In the genomic region with DNA sequence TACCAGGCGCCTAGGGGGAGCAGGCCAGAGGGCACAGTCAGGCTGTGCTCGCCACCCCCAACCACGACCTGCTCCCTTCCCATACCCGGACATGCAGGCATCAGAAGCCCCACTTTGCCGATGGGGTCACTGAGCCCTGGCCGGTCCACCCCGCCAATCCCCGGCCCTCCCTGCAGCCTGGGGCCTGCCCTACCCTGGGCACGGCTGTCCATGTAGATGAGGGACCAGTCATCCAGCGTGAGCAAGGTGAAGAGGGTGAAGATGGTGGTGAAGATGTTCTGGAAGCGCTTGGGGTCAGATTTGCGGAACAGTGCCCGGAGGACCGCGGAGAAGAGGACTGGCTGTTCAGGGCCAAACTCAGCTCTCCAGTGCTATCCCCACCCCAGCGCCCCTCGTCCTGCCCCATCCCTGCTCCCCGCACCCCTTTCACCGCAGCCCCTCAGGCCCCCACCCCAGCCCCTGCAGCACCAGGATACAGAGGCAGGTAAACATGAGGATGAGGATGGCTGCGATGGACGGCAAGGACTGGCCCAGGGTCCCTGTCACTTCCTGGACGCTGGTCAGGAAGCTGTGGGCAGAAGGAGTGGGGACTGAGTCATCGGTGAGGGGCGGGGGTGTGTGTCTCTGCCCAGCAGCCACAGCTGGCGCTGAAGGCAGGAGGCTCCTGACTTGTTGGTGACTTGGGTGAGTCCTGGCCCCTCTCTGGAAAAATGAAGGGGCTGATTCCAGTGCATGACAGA, we compare ENCODE assay signal across 9 cellular contexts. TPM values are rescaled to one million over a fixed set of nuclear protein-coding genes. Genes with fewer than 3 reads are reported as not detected.
DNase-seq lines count a peak whose midpoint lies in the region; ATAC-seq and TF ChIP-seq lines count a peak whose summit lies in the region.
"Had no signal": no experiment of that assay in that cellular context is flagged by ENCODE, and none has a peak within 500 bp of the region (broad histone marks: within the 10 kb centered on the region; RNA-seq: fewer than 3 reads in every experiment).

No MANE protein-coding gene starts in this region.

- H3F3A ChIP-seq in SK-N-SH (replicated peaks; ENCODE audit: insufficient read depth) = peaks cover 12% of the 10 kb centered on the region

- ATAC-seq in activated CD4-positive, alpha-beta T cell treated with anti-CD3 and anti-CD28 coated beads for 36 hours = peak; percentile 43
- ATAC-seq in GM21737 (IDR thresholded peaks at IDR 0.05; ENCODE audit: unreplicated experiment) (no peak), GM18868 (IDR thresholded peaks at IDR 0.05; ENCODE audit: unreplicated experiment) (no peak)

- no peaks in the 10 kb centered on the region for H3K36me3 ChIP-seq in SK-N-SH (replicated peaks in 1 of 2; ENCODE audit: control insufficient read depth in 1 of 2, insufficient read depth in 2 of 2, low read length in 1 of 2)
- H3K36me3 ChIP-seq in fibroblast of lung (ENCODE audit: control insufficient read depth, insufficient read depth, low read length) = no peaks in the 10 kb centered on the region
- H3K36me3 ChIP-seq in stomach = no peaks in the 10 kb centered on the region
- H3K36me3 ChIP-seq: right lobe of liver had no signal

- H3K27ac ChIP-seq in SK-N-SH (ENCODE audit: low read depth in 2 of 2, low read length in 1 of 2) (peak overlapping the region in 1 of 2 experiments; percentile 63; a peak in 2 of 4 replicates), fibroblast of lung (ENCODE audit: insufficient read depth, low read length) (no peak overlapping the region), stomach (peak overlapping the region in 1 of 5 donors; percentile 15)
- H3K27ac ChIP-seq: right lobe of liver had no signal

- TF ChIP-seq EP300 in SK-N-SH (IDR thresholded peaks at IDR 0.05; ENCODE audit: borderline replicate concordance in 1 of 2, low read depth in 1 of 2, low read length in 1 of 2) (no peak; a peak in 1 of 4 replicates), stomach (IDR thresholded peaks at IDR 0.05) (no peak)

- peaks cover 7% of the 10 kb centered on the region for H3K27me3 Mint-ChIP-seq in activated CD4-positive, alpha-beta T cell treated with anti-CD3 and anti-CD28 coated beads for 36 hours
- peaks cover 7% of the 10 kb centered on the region for H3K27me3 Mint-ChIP-seq in activated CD4-positive, alpha-beta T cell treated with anti-CD3 and anti-CD28 coated beads, Interleukin-2, amount 10 ng/mL, durations not matched to agents 7 days and 5 days

- TF ChIP-seq CTCF in SK-N-SH (IDR thresholded peaks at IDR 0.05) (no peak), fibroblast of lung (conservative IDR thresholded peaks at IDR 0.05 in 1 of 2, IDR thresholded peaks at IDR 0.05 in 1 of 2; ENCODE audit: low read depth in 1 of 2, low read length in 2 of 2) (no peak), stomach (IDR thresholded peaks at IDR 0.05) (no peak)

- no peak for TF ChIP-seq RAD21 in SK-N-SH (IDR thresholded peaks at IDR 0.05; ENCODE audit: low read length)

- no peaks in the 10 kb centered on the region for H3K9me2 ChIP-seq in SK-N-SH

- no peak overlapping the region for H3K4me3 Mint-ChIP-seq in activated CD4-positive, alpha-beta T cell treated with anti-CD3 and anti-CD28 coated beads for 36 hours
- H3K4me3 Mint-ChIP-seq in activated CD4-positive, alpha-beta T cell treated with anti-CD3 and anti-CD28 coated beads, Interleukin-2, amount 10 ng/mL, durations not matched to agents 7 days and 5 days = no peak overlapping the region

- TF ChIP-seq POLR2A in stomach (IDR thresholded peaks at IDR 0.05) = no peak

- H2AFZ ChIP-seq in SK-N-SH (ENCODE audit: low read depth) (no peak overlapping the region), fibroblast of lung (ENCODE audit: low read length) (no peak overlapping the region)

- peak overlapping the region; percentile 25; the same call in 1 of the 2 replicates for H3K9ac ChIP-seq in SK-N-SH
- no peak overlapping the region for H3K9ac ChIP-seq in fibroblast of lung (ENCODE audit: insufficient read depth, low read length)

- no peaks in the 10 kb centered on the region for H4K20me1 ChIP-seq in SK-N-SH (ENCODE audit: insufficient read depth)
- H4K20me1 ChIP-seq in fibroblast of lung (ENCODE audit: control insufficient read depth, extremely low read depth, insufficient read depth, low read length) = no peaks in the 10 kb centered on the region

- H3K4me2 ChIP-seq in SK-N-SH (peak overlapping the region; percentile 67), fibroblast of lung (ENCODE audit: extremely low read depth, insufficient read depth, low read length) (peak overlapping the region; percentile 44)

- H3K27me3 ChIP-seq in SK-N-SH (ENCODE audit: insufficient read depth) = no peaks in the 10 kb centered on the region
- H3K27me3 ChIP-seq in fibroblast of lung (ENCODE audit: control insufficient read depth, insufficient read depth, low read length) = no peaks in the 10 kb centered on the region
- peaks cover 0 to 10% (median 0%) of the 10 kb centered on the region in 3 donors for H3K27me3 ChIP-seq in stomach
- H3K27me3 ChIP-seq: right lobe of liver had no signal

- H3K9me3 ChIP-seq in SK-N-SH = no peaks in the 10 kb centered on the region
- no peaks in the 10 kb centered on the region for H3K9me3 ChIP-seq in fibroblast of lung (ENCODE audit: control insufficient read depth, insufficient read depth, low read depth, low read length)
- no peaks in the 10 kb centered on the region for H3K9me3 ChIP-seq in stomach
- H3K9me3 ChIP-seq: right lobe of liver had no signal

- no peaks in the 10 kb centered on the region for H3K9me3 Mint-ChIP-seq in activated CD4-positive, alpha-beta T cell treated with anti-CD3 and anti-CD28 coated beads for 36 hours (ENCODE audit: low read depth)
- H3K9me3 Mint-ChIP-seq in activated CD4-positive, alpha-beta T cell treated with anti-CD3 and anti-CD28 coated beads, Interleukin-2, amount 10 ng/mL, durations not matched to agents 7 days and 5 days = no peaks in the 10 kb centered on the region

- POLR2A ChIA-PET in activated CD4-positive, alpha-beta T cell treated with anti-CD3 and anti-CD28 coated beads for 36 hours (lab: Charles Lee) = no interaction called here
- POLR2A ChIA-PET in activated CD4-positive, alpha-beta T cell treated with anti-CD3 and anti-CD28 coated beads, Interleukin-2, amount 10 ng/mL, durations not matched to agents 7 days and 5 days (lab: Charles Lee) = no interaction called here
- POLR2A ChIA-PET in SK-N-SH (lab: Yijun Ruan, JAX) = no interaction called here

- H3K4me3 ChIP-seq in SK-N-SH (ENCODE audit: low read depth in 2 of 2, low read length in 1 of 2) (no peak overlapping the region), fibroblast of lung (replicated peaks in 1 of 4; ENCODE audit: control extremely low read depth in 1 of 4, insufficient read depth in 1 of 4, low read depth in 3 of 4, low read length in 4 of 4) (no peak overlapping the region), stomach (no peak overlapping the region)
- H3K4me3 ChIP-seq: right lobe of liver had no signal

- CTCF ChIA-PET in activated CD4-positive, alpha-beta T cell treated with anti-CD3 and anti-CD28 coated beads for 36 hours (lab: Charles Lee) = interaction anchor here (0.6 kb wide), 1 partner anchor 222 kb away, joined by 4 read pairs; no protein-coding TSS in a partner anchor
- CTCF ChIA-PET in activated CD4-positive, alpha-beta T cell treated with anti-CD3 and anti-CD28 coated beads, Interleukin-2, amount 10 ng/mL, durations not matched to agents 7 days and 5 days (lab: Charles Lee) = interaction anchor here (1.4 to 4.9 kb wide), 4 partner anchors 14 to 31 kb away, joined by 3 to 28 read pairs (median 3); a partner anchor contains a TSS
- CTCF ChIA-PET in SK-N-SH (lab: Yijun Ruan, JAX) = interaction anchor here (0.5 to 1.8 kb wide), 5 partner anchors 17 to 262 kb away, joined by 3 to 8 read pairs (median 4); a partner anchor contains a TSS

- H3K79me2 ChIP-seq in SK-N-SH (ENCODE audit: insufficient read depth) (peaks cover 38% of the 10 kb centered on the region; the same call in 1 of the 2 replicates), fibroblast of lung (ENCODE audit: control insufficient read depth, insufficient read depth, low read length) (no peaks in the 10 kb centered on the region)

- DNase-seq in activated CD4-positive, alpha-beta T cell treated with anti-CD3 and anti-CD28 coated beads for 36 hours = peak; percentile 43
- DNase-seq in activated CD4-positive, alpha-beta T cell treated with anti-CD3 and anti-CD28 coated beads, Interleukin-2, amount 10 ng/mL, durations not matched to agents 7 days and 5 days = no peak
- no peak for DNase-seq in SK-N-SH
- DNase-seq in fibroblast of lung (ENCODE audit: low read depth in 2 of 2) = peak; percentile 61 to 78
- DNase-seq in stomach = peak; percentile 41
- no peak for DNase-seq in mesenteric fat pad (ENCODE audit: low spot score)

- WGBS in SK-N-SH (ENCODE audit: low lambda C conversion rate) = 69% methylated on average over 23 of the region's 25 CpGs
- WGBS in stomach, 5 donors = 75 to 83% (median 80%) methylated on average over 17 to 25 of the region's 25 CpGs

- peaks cover 13% of the 10 kb centered on the region for H3K4me1 Mint-ChIP-seq in activated CD4-positive, alpha-beta T cell treated with anti-CD3 and anti-CD28 coated beads for 36 hours
- H3K4me1 Mint-ChIP-seq in activated CD4-positive, alpha-beta T cell treated with anti-CD3 and anti-CD28 coated beads, Interleukin-2, amount 10 ng/mL, durations not matched to agents 7 days and 5 days = peaks cover 15% of the 10 kb centered on the region

- H3K4me1 ChIP-seq in SK-N-SH (ENCODE audit: control insufficient read depth in 1 of 2, insufficient read depth in 2 of 2, low read depth in 1 of 2, low read length in 1 of 2) (peaks cover 6 to 31% of the 10 kb centered on the region in 2 experiments; a peak in 3 of 4 replicates), fibroblast of lung (ENCODE audit: control insufficient read depth, extremely low read depth, insufficient read depth, low read length) (peaks cover 5% of the 10 kb centered on the region), stomach (peaks cover 3 to 23% (median 13%) of the 10 kb centered on the region in 4 donors)
- H3K4me1 ChIP-seq: right lobe of liver had no signal

- no peaks in the 10 kb centered on the region for H3K36me3 Mint-ChIP-seq in activated CD4-positive, alpha-beta T cell treated with anti-CD3 and anti-CD28 coated beads for 36 hours (ENCODE audit: low read depth)
- no peaks in the 10 kb centered on the region for H3K36me3 Mint-ChIP-seq in activated CD4-positive, alpha-beta T cell treated with anti-CD3 and anti-CD28 coated beads, Interleukin-2, amount 10 ng/mL, durations not matched to agents 7 days and 5 days (ENCODE audit: low read depth)

- no peak overlapping the region for H3K27ac Mint-ChIP-seq in activated CD4-positive, alpha-beta T cell treated with anti-CD3 and anti-CD28 coated beads for 36 hours
- H3K27ac Mint-ChIP-seq in activated CD4-positive, alpha-beta T cell treated with anti-CD3 and anti-CD28 coated beads, Interleukin-2, amount 10 ng/mL, durations not matched to agents 7 days and 5 days = no peak overlapping the region

- intact Hi-C loops in activated CD4-positive, alpha-beta T cell treated with anti-CD3 and anti-CD28 coated beads for 36 hours (cut with DNase I, micrococcal nuclease) = no loop called here
- intact Hi-C loops in stomach (cut with DNase I; ENCODE audit: low total_unique reads) = no loop called here

RNA-seq across cellular contexts. Expression of a gene that starts 5.5 kb away (rescaled TPM):
- not detected for total RNA-seq in activated CD4-positive, alpha-beta T cell treated with anti-CD3 and anti-CD28 coated beads for 36 hours
- total RNA-seq in activated CD4-positive, alpha-beta T cell treated with anti-CD3 and anti-CD28 coated beads, Interleukin-2, amount 10 ng/mL, durations not matched to agents 7 days and 5 days = not detected
- 1.9 and 2.2 TPM in 2 replicates for polyA plus RNA-seq in SK-N-SH (2012; rRNA removed)
- polyA plus RNA-seq in SK-N-SH (2012; cell fraction: cytosol; rRNA removed) = 1.5 and 2.3 TPM in 2 replicates
- 1.2 and 1.5 TPM in 2 replicates for polyA plus RNA-seq in SK-N-SH (2012; cell fraction: nucleus; rRNA removed)
- total RNA-seq in fibroblast of lung = not detected in 2 replicates
- 0.28 TPM in 1 of 2 replicates, not detected in the other for polyA plus RNA-seq in fibroblast of lung
- polyA plus RNA-seq in fibroblast of lung (2012) = 0.20 and 0.36 TPM in 2 replicates
- not detected in 2 replicates for polyA minus RNA-seq in fibroblast of lung (ENCODE audit: low replicate concordance)
- not detected for total RNA-seq in stomach
- polyA plus RNA-seq in stomach = 1 to 10 TPM in 1 of 3 donors, under 1 TPM in 2; 0.08 to 1.4 (median 0.68) TPM
- 0.51 TPM for total RNA-seq in mesenteric fat pad
- total RNA-seq: right lobe of liver had no signal

RNA-seq across cellular contexts. Expression of a gene that starts 9.0 kb away (rescaled TPM):
- not detected for total RNA-seq in activated CD4-positive, alpha-beta T cell treated with anti-CD3 and anti-CD28 coated beads for 36 hours
- not detected for total RNA-seq in activated CD4-positive, alpha-beta T cell treated with anti-CD3 and anti-CD28 coated beads, Interleukin-2, amount 10 ng/mL, durations not matched to agents 7 days and 5 days
- polyA plus RNA-seq in SK-N-SH (2012; rRNA removed) (0.60 and 0.90 TPM in 2 replicates), fibroblast of lung (0.41 and 0.76 TPM in 2 replicates), stomach (1 to 10 TPM in 1 of 3 donors, under 1 TPM in 1, not detected in 1; 0.50 to 6.6 TPM)
- 0.24 and 0.52 TPM in 2 replicates for polyA plus RNA-seq in SK-N-SH (2012; cell fraction: cytosol; rRNA removed)
- 0.28 and 0.71 TPM in 2 replicates for polyA plus RNA-seq in SK-N-SH (2012; cell fraction: nucleus; rRNA removed)
- total RNA-seq in fibroblast of lung (1.8 and 11.1 TPM in 2 replicates), stomach (10 to 100 TPM in 1 of 5 donors, not detected in 4; 47.8 TPM), mesenteric fat pad (not detected)
- polyA plus RNA-seq in fibroblast of lung (2012) = 1.0 and 1.1 TPM in 2 replicates
- polyA minus RNA-seq in fibroblast of lung (ENCODE audit: low replicate concordance) = not detected in 2 replicates
- total RNA-seq: right lobe of liver had no signal

RNA-seq across cellular contexts. Expression of a gene that starts 18.5 kb away (rescaled TPM):
- total RNA-seq in activated CD4-positive, alpha-beta T cell treated with anti-CD3 and anti-CD28 coated beads for 36 hours = 100 to 1,000 TPM; 233 to 293 TPM
- total RNA-seq in activated CD4-positive, alpha-beta T cell treated with anti-CD3 and anti-CD28 coated beads, Interleukin-2, amount 10 ng/mL, durations not matched to agents 7 days and 5 days = 100 to 1,000 TPM; 223 to 236 TPM
- polyA plus RNA-seq in SK-N-SH (2012; rRNA removed) = 311 and 382 TPM in 2 replicates
- 356 and 432 TPM in 2 replicates for polyA plus RNA-seq in SK-N-SH (2012; cell fraction: cytosol; rRNA removed)
- 131 and 164 TPM in 2 replicates for polyA plus RNA-seq in SK-N-SH (2012; cell fraction: nucleus; rRNA removed)
- total RNA-seq in fibroblast of lung = 18.5 and 19.0 TPM in 2 replicates
- 156 and 269 TPM in 2 replicates for polyA plus RNA-seq in fibroblast of lung
- 159 and 248 TPM in 2 replicates for polyA plus RNA-seq in fibroblast of lung (2012)
- 93.8 and 108 TPM in 2 replicates for polyA minus RNA-seq in fibroblast of lung (ENCODE audit: low replicate concordance)
- total RNA-seq in stomach = 10 to 100 TPM; 12.3 to 58.4 (median 27.2) TPM
- polyA plus RNA-seq in stomach = 100 to 1,000 TPM; 150 to 207 (median 180) TPM
- 121 TPM for total RNA-seq in mesenteric fat pad

RNA-seq across cellular contexts. Expression of a gene that starts 18.8 kb away (rescaled TPM):
- total RNA-seq in activated CD4-positive, alpha-beta T cell treated with anti-CD3 and anti-CD28 coated beads for 36 hours = 10 to 100 TPM; 45.1 to 52.2 TPM
- 10 to 100 TPM; 50.4 to 54.4 TPM for total RNA-seq in activated CD4-positive, alpha-beta T cell treated with anti-CD3 and anti-CD28 coated beads, Interleukin-2, amount 10 ng/mL, durations not matched to agents 7 days and 5 days
- 28.9 and 31.4 TPM in 2 replicates for polyA plus RNA-seq in SK-N-SH (2012; rRNA removed)
- 21.5 and 28.9 TPM in 2 replicates for polyA plus RNA-seq in SK-N-SH (2012; cell fraction: cytosol; rRNA removed)
- polyA plus RNA-seq in SK-N-SH (2012; cell fraction: nucleus; rRNA removed) = 30.7 and 36.1 TPM in 2 replicates
- total RNA-seq in fibroblast of lung = 23.4 and 23.5 TPM in 2 replicates
- 26.2 and 30.0 TPM in 2 replicates for polyA plus RNA-seq in fibroblast of lung
- 20.9 and 22.6 TPM in 2 replicates for polyA plus RNA-seq in fibroblast of lung (2012)
- 45.5 and 64.8 TPM in 2 replicates for polyA minus RNA-seq in fibroblast of lung (ENCODE audit: low replicate concordance)
- total RNA-seq in stomach = 10 to 100 TPM in 2 of 5 donors, 1 to 10 TPM in 2, not detected in 1; 3.8 to 26.1 (median 12.9) TPM
- polyA plus RNA-seq in stomach = 10 to 100 TPM; 10.5 to 13.6 (median 13.1) TPM
- total RNA-seq in mesenteric fat pad = 31.7 TPM

RNA-seq across cellular contexts. Expression of a gene that starts 28.2 kb away (rescaled TPM):
- total RNA-seq in activated CD4-positive, alpha-beta T cell treated with anti-CD3 and anti-CD28 coated beads for 36 hours = under 1 TPM; 0.51 to 0.69 TPM
- not detected for total RNA-seq in activated CD4-positive, alpha-beta T cell treated with anti-CD3 and anti-CD28 coated beads, Interleukin-2, amount 10 ng/mL, durations not matched to agents 7 days and 5 days
- 1.9 and 3.2 TPM in 2 replicates for polyA plus RNA-seq in SK-N-SH (2012; rRNA removed)
- polyA plus RNA-seq in SK-N-SH (2012; cell fraction: cytosol; rRNA removed) = 1.7 and 3.4 TPM in 2 replicates
- 4.0 and 7.2 TPM in 2 replicates for polyA plus RNA-seq in SK-N-SH (2012; cell fraction: nucleus; rRNA removed)
- total RNA-seq in fibroblast of lung = under 0.01 TPM in 1 of 2 replicates, not detected in the other
- not detected in 2 replicates for polyA plus RNA-seq in fibroblast of lung
- not detected in 2 replicates for polyA plus RNA-seq in fibroblast of lung (2012)
- polyA minus RNA-seq in fibroblast of lung (ENCODE audit: low replicate concordance) = not detected in 2 replicates
- total RNA-seq in stomach = not detected
- not detected for polyA plus RNA-seq in stomach
- total RNA-seq in mesenteric fat pad = not detected
- total RNA-seq: right lobe of liver had no signal

Comparison
In these comparisons a context has a peak if more than half of its experiments do, and no peak if none do; other contexts are left out.
1. DNase-seq: peak in activated CD4-positive, alpha-beta T cell treated with anti-CD3 and anti-CD28 coated beads for 36 hours (single experiment), fibroblast of lung (2 of 2) and stomach (single experiment); none in activated CD4-positive, alpha-beta T cell treated with anti-CD3 and anti-CD28 coated beads, Interleukin-2, amount 10 ng/mL, durations not matched to agents 7 days and 5 days (single experiment), SK-N-SH (single experiment) and mesenteric fat pad (single experiment).